Comparison of ENCODE assay signal across 8 cellular contexts in the genomic region with DNA sequence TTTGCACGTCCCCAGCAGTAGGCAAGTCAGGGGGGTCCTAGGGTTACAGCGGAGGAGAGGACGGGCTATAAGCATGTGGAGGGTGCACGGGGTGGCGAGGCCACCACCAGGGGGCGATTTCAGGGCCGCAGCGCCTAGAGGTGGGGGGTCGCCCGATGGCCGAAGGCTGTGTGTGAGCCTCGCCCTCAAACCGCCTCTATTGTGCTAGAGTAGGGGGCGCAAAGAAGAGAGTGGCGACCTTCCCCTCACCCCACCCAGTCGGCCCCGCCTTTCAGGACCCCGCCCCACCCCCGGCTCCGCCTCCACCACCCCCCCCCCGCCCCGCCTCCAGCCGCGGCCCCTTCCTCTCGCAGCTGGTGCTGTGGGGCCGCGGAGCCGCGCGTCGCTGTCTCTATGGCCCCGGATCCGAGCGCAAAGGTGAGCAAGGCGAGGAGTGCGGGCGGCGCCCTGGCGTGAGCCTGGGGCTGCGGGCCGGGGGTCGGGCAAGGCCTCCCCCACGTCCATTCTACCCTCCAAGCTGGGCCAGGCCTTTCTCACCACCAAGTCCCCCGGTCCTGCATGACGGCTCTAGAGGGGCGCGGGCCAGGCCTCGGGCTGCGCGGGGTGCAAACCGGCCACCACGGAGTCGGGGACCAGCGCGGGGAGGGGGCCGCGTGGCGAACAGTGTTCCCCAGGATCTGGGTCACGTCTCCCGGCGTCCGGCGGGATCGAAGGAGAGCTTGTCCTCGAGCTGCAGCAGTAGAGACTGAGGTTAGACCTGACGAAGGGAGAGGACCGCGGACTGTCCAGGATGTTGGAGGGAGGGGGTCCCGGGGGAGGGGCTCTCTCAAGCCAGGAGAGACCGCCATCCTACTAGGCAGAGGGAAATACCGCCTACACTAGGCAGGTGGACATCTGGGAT.
DNase-seq lines count a peak whose midpoint lies in the region; ATAC-seq lines count a peak whose summit lies in the region.

Gene SEMA4G (plus strand): TSS at position 330 of the 901 bp plus-strand sequence. CDS start 3,409 bp downstream, outside the sequence.

- peaks cover 4% of the 10 kb centered on the region for H3K36me3 Mint-ChIP-seq in central memory CD8-positive, alpha-beta T cell (ENCODE audit: insufficient read depth)

- H3K27me3 Mint-ChIP-seq in central memory CD8-positive, alpha-beta T cell, result no peaks in the 10 kb centered on the region

- DNase-seq in GM03348 (ENCODE audit: low spot score) (peak; percentile 83), T-helper 2 cell (peak in 3 of 5 experiments; percentile 14 to 48 (median 22)), left kidney (ENCODE audit: low read depth, low spot score) (peak; percentile 78), kidney glomerular epithelial cell (lab: John Stamatoyannopoulos, UW) (no peak)
- no peak for DNase-seq in central memory CD8-positive, alpha-beta T cell (ENCODE audit: low spot score in 2 of 2)
- DNase-seq in stimulated activated CD4-positive, alpha-beta T cell treated with anti-CD3 and anti-CD28 coated beads, Interleukin-4, amount 100 ng/mL, for 24 hours, result peak; percentile 35

- peak within 1 kb of the TSS; percentile 55 for H3K4me3 Mint-ChIP-seq in central memory CD8-positive, alpha-beta T cell

- peaks cover 17% of the 10 kb centered on the region for H3K4me1 Mint-ChIP-seq in central memory CD8-positive, alpha-beta T cell

- no peak within 1 kb of the TSS for H3K27ac Mint-ChIP-seq in central memory CD8-positive, alpha-beta T cell (ENCODE audit: low read depth)

- peak; percentile 74 for ATAC-seq in HG03354 (IDR thresholded peaks at IDR 0.05; ENCODE audit: poor library complexity, severe bottlenecking, unreplicated experiment)
- peak; percentile 69 for ATAC-seq in central memory CD8-positive, alpha-beta T cell (replicated peaks; ENCODE audit: extremely low read depth, poor library complexity, severe bottlenecking)
- no peak for ATAC-seq in HG02610 (IDR thresholded peaks at IDR 0.05; ENCODE audit: unreplicated experiment)

- H3K9me3 Mint-ChIP-seq in central memory CD8-positive, alpha-beta T cell, result no peaks in the 10 kb centered on the region

Comparison
In these comparisons a context has a peak if more than half of its experiments do, and no peak if none do; other contexts are left out.
1. DNase-seq: peak in GM03348 (single experiment), T-helper 2 cell (3 of 5), left kidney (single experiment) and stimulated activated CD4-positive, alpha-beta T cell treated with anti-CD3 and anti-CD28 coated beads, Interleukin-4, amount 100 ng/mL, for 24 hours (single experiment); none in central memory CD8-positive, alpha-beta T cell (0 of 2) and kidney glomerular epithelial cell (single experiment).